In the genomic region with DNA sequence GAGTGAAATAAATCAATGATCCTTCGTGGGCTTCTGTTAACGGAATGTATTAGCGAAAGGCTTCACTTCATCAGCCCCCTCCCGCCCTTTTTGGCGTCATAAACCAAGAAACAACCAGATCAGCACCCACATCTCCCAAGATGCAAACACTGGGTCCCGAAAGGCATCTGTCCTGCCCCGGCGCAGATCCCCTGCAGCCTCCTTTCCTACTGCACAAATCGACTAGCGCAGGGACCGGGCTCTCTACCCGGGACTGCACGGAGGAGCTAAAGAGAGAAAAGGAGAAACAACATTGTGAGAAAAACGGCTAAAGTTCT, we compare ENCODE assay signal across 8 cellular contexts. TPM values are rescaled to one million over a fixed set of nuclear protein-coding genes. Genes with fewer than 3 reads are reported as not detected.
DNase-seq lines count a peak whose midpoint lies in the region; ATAC-seq, FAIRE-seq and TF ChIP-seq lines count a peak whose summit lies in the region.

No MANE protein-coding gene starts in this region.

- no peaks in the 10 kb centered on the region for H3K27me3 ChIP-seq in RWPE2 (ENCODE audit: insufficient read depth, poor library complexity, severe bottlenecking)

- peak overlapping the region; percentile 47 for H3K27ac ChIP-seq in RWPE2 (ENCODE audit: poor library complexity, severe bottlenecking)

- peak overlapping the region; percentile 82 for H3K4me3 Mint-ChIP-seq in progenitor cell of endocrine pancreas (ENCODE audit: low read depth)

- peaks cover 3% of the 10 kb centered on the region for H3K36me3 Mint-ChIP-seq in progenitor cell of endocrine pancreas (ENCODE audit: insufficient read depth)

- DNase-seq in GM18507 (ENCODE audit: extremely low spot score, insufficient read length, low read depth): peak; percentile 7
- DNase-seq in RWPE2 (ENCODE audit: low spot score): no peak
- DNase-seq in fibroblast of pulmonary artery (ENCODE audit: low read depth): no peak
- DNase-seq in progenitor cell of endocrine pancreas (ENCODE audit: low spot score, unreplicated experiment): no peak
- no peak for DNase-seq in SHP77 treated with DMSO at 0.1 percent for 48 hours (lab: John Stamatoyannopoulos, UW)
- DNase-seq in NCI-H187 treated with DMSO at 0.1 percent for 48 hours (lab: John Stamatoyannopoulos, UW): no peak
- no peak for DNase-seq in NCI-H2081 (lab: John Stamatoyannopoulos, UW)

- peak; percentile 16 for ATAC-seq in HG02610 (IDR thresholded peaks at IDR 0.05; ENCODE audit: unreplicated experiment)
- peak; percentile 16 for ATAC-seq in RWPE2 (ENCODE audit: low read depth)

- H3K9me3 Mint-ChIP-seq in progenitor cell of endocrine pancreas (ENCODE audit: low read depth): no peaks in the 10 kb centered on the region

- H3K4me1 Mint-ChIP-seq in progenitor cell of endocrine pancreas (ENCODE audit: low read depth): peaks cover 12% of the 10 kb centered on the region

- no peak for TF ChIP-seq CTCF in RWPE2 (IDR thresholded peaks at IDR 0.05; ENCODE audit: poor library complexity, severe bottlenecking)
- TF ChIP-seq CTCF in fibroblast of pulmonary artery (IDR thresholded peaks at IDR 0.05; ENCODE audit: low read length, missing control alignments): no peak
- no peak for TF ChIP-seq CTCF in progenitor cell of endocrine pancreas (IDR thresholded peaks at IDR 0.05; ENCODE audit: unreplicated experiment)

- H3K4me3 ChIP-seq in RWPE2 (ENCODE audit: severe bottlenecking) (peak overlapping the region; percentile 90), fibroblast of pulmonary artery (replicated peaks; ENCODE audit: low read depth, low read length) (peak overlapping the region; percentile 90)

- peaks cover 11% of the 10 kb centered on the region for H3K27me3 Mint-ChIP-seq in progenitor cell of endocrine pancreas

- H3K9me3 ChIP-seq in RWPE2 (ENCODE audit: severe bottlenecking): no peaks in the 10 kb centered on the region

- FAIRE-seq in GM18507 (lab: Jason Lieb, UNC): no peak

- H3K27ac Mint-ChIP-seq in progenitor cell of endocrine pancreas: peak overlapping the region; percentile 96

- H3K4me1 ChIP-seq in RWPE2 (ENCODE audit: insufficient read depth, poor library complexity, severe bottlenecking): peaks cover 11% of the 10 kb centered on the region

- peaks cover 19% of the 10 kb centered on the region for H3K36me3 ChIP-seq in RWPE2 (ENCODE audit: low read depth)

RNA-seq across cellular contexts. Expression of gene FAM135A, which starts 0.6 kb away (rescaled TPM):
- 31.9 and 34.4 TPM in 2 replicates for total RNA-seq in progenitor cell of endocrine pancreas
